ENCODE assay signal across 8 cellular contexts in genomic region chr20:63224272-63225081, GRCh38. TPM values are rescaled to one million over a fixed set of nuclear protein-coding genes. Genes with fewer than 3 reads are reported as not detected.
DNase-seq lines count a peak whose midpoint lies in the region; ATAC-seq, FAIRE-seq and TF ChIP-seq lines count a peak whose summit lies in the region.

No MANE protein-coding gene starts in this region.

- H3K27me3 Mint-ChIP-seq in nephron (ENCODE audit: low read depth) (peaks cover 29% of the 10 kb centered on the region), nephron progenitor cell (ENCODE audit: low read depth, poor library complexity) (peaks cover 49% of the 10 kb centered on the region)

- H3K36me3 ChIP-seq in bronchial epithelial cell (ENCODE audit: control insufficient read depth, insufficient read depth, low read length): no peaks in the 10 kb centered on the region

- FAIRE-seq in bronchial epithelial cell (lab: Jason Lieb, UNC): no peak

- no peak for ATAC-seq in HG02870 (IDR thresholded peaks at IDR 0.05; ENCODE audit: unreplicated experiment)

- H3K4me1 Mint-ChIP-seq in nephron (peaks cover 25% of the 10 kb centered on the region), nephron progenitor cell (peaks cover 31% of the 10 kb centered on the region)

- H3K4me3 ChIP-seq in bronchial epithelial cell (ENCODE audit: low read depth, low read length): no peak overlapping the region

- DNase-seq in Daoy (ENCODE audit: low read depth) (peak; percentile 85), NCI-H2196 (lab: John Stamatoyannopoulos, UW; ENCODE audit: unreplicated experiment) (peak; percentile 80), bronchial epithelial cell (ENCODE audit: low read depth) (peak; percentile 36), DMS153 (lab: John Stamatoyannopoulos, UW) (no peak), nephron progenitor cell (no peak)
- DNase-seq in stimulated activated CD4-positive, alpha-beta T cell treated with anti-CD3 and anti-CD28 coated beads, Interleukin-4, amount 100 ng/mL, for 1 hour: no peak

- no peak overlapping the region for H3K4me3 Mint-ChIP-seq in nephron
- no peak overlapping the region for H3K4me3 Mint-ChIP-seq in nephron progenitor cell

- peak overlapping the region in 2 of 3 experiments; percentile 68 to 74 for H3K27ac Mint-ChIP-seq in nephron
- no peak overlapping the region for H3K27ac Mint-ChIP-seq in nephron progenitor cell

- peaks cover 5% of the 10 kb centered on the region for H3K27me3 ChIP-seq in bronchial epithelial cell (ENCODE audit: control insufficient read depth, insufficient read depth, low read length)

- H3K9me3 Mint-ChIP-seq in nephron (no peaks in the 10 kb centered on the region), nephron progenitor cell (no peaks in the 10 kb centered on the region)

- H3K36me3 Mint-ChIP-seq in nephron (ENCODE audit: low read depth) (no peaks in the 10 kb centered on the region), nephron progenitor cell (ENCODE audit: low read depth) (no peaks in the 10 kb centered on the region)

- TF ChIP-seq CTCF in bronchial epithelial cell (IDR thresholded peaks at IDR 0.05; ENCODE audit: insufficient read depth, low read length, severe bottlenecking): peak; percentile 53
- TF ChIP-seq CTCF in nephron (IDR thresholded peaks at IDR 0.05; ENCODE audit: unreplicated experiment in 3 of 3): peak in 2 of 3 experiments; percentile 28 to 30
- TF ChIP-seq CTCF in nephron progenitor cell (IDR thresholded peaks at IDR 0.05): no peak

RNA-seq across cellular contexts. Expression of gene YTHDF1, which starts 8.5 kb away (rescaled TPM):
- total RNA-seq in Daoy (2014; rRNA removed; shearing (Covaris generic)): 14.4 and 22.5 TPM in 2 replicates
- 24.6 and 27.1 TPM in 2 replicates for total RNA-seq in bronchial epithelial cell

RNA-seq across cellular contexts. Expression of gene BIRC7, which starts 11.2 kb away (rescaled TPM):
- total RNA-seq in Daoy (2014; rRNA removed; shearing (Covaris generic)): 0.51 and 1.7 TPM in 2 replicates
- total RNA-seq in bronchial epithelial cell: not detected in 2 replicates

RNA-seq across cellular contexts. Expression of gene NKAIN4, which starts 29.8 kb away (rescaled TPM):
- total RNA-seq in Daoy (2014; rRNA removed; shearing (Covaris generic)): 10.6 and 12.9 TPM in 2 replicates
- 0.13 and 1.1 TPM in 2 replicates for total RNA-seq in bronchial epithelial cell

RNA-seq across cellular contexts. Expression of gene ARFGAP1, which starts 48.1 kb away (rescaled TPM):
- total RNA-seq in Daoy (2014; rRNA removed; shearing (Covaris generic)): 79.6 and 85.6 TPM in 2 replicates
- total RNA-seq in bronchial epithelial cell: 48.8 and 49.2 TPM in 2 replicates

Comparison
In these comparisons a context has a peak if more than half of its experiments do, and no peak if none do; other contexts are left out.
1. DNase-seq: peak in Daoy (single experiment), NCI-H2196 (single experiment) and bronchial epithelial cell (single experiment); none in DMS153 (single experiment), nephron progenitor cell (single experiment) and stimulated activated CD4-positive, alpha-beta T cell treated with anti-CD3 and anti-CD28 coated beads, Interleukin-4, amount 100 ng/mL, for 1 hour (single experiment).